In the genomic region with DNA sequence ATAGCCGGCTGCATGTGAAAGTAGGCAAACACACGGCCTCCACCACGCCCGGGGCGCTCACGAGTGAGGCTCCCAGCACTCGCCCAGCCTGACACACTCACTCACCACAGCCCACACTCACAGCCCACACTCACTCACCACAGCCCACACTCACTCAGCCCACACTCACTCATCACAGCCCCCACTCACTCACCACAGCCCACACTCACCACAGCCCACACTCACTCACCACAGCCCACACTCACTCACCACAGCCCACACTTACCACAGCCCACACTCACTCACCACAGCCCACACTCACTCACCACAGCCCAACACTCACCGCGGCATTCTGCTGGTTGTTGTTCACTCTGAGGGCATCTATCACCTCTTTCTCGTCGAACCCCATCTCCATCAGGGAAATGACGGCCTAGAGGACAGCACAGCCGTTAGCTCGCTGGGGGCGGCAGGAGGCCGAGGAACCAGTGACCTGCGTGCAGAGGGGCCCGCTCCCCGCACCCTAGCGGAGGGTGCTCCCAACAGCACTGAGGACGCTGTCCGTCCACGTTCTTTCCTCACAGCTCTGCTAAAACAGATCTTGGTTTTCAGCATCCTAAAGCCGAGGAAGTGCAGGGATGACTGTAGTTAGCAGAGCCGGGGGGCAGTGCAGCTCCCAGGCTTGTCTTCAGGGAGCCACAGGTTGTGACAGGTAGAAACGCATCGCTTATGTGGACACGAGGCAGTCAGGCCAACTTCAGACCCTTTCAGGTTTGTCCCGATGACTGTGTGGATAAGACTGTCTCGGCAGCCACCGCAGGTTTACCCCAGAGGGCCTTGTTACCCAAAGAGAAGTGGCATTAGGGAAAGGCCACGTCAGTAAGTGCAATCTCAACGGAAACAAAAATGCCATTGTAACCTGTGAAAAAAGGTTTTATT, we compare ENCODE assay signal across 12 cellular contexts. TPM values are rescaled to one million over a fixed set of nuclear protein-coding genes. Genes with fewer than 3 reads are reported as not detected.
DNase-seq lines count a peak whose midpoint lies in the region; ATAC-seq and TF ChIP-seq lines count a peak whose summit lies in the region.
"Had no signal": no experiment of that assay in that cellular context is flagged by ENCODE, and none has a peak within 500 bp of the region (broad histone marks: within the 10 kb centered on the region; RNA-seq: fewer than 3 reads in every experiment).

No MANE protein-coding gene starts in this region.

- H3K27ac Mint-ChIP-seq in activated naive CD4-positive, alpha-beta T cell treated with anti-CD3 and anti-CD28 coated beads for 36 hours, result peak overlapping the region; percentile 63
- no peak overlapping the region for H3K27ac Mint-ChIP-seq in progenitor cell of endocrine pancreas
- H3K27ac Mint-ChIP-seq: WTC11 had no signal

- CTCF ChIA-PET in activated naive CD4-positive, alpha-beta T cell treated with anti-CD3 and anti-CD28 coated beads for 36 hours (lab: Charles Lee), result interaction anchor here (1.0 kb wide), 1 partner anchor 29 kb away, joined by 4 read pairs; no protein-coding TSS in a partner anchor

- H3K4me1 ChIP-seq in DND-41 (ENCODE audit: insufficient read depth, low read length), result no peaks in the 10 kb centered on the region

- H3K27me3 Mint-ChIP-seq in activated naive CD4-positive, alpha-beta T cell treated with anti-CD3 and anti-CD28 coated beads for 36 hours (ENCODE audit: low read depth), result no peaks in the 10 kb centered on the region
- no peaks in the 10 kb centered on the region for H3K27me3 Mint-ChIP-seq in progenitor cell of endocrine pancreas
- H3K27me3 Mint-ChIP-seq: naive B cell had no signal

- H3K9ac ChIP-seq in DND-41 (ENCODE audit: low read depth, low read length), result no peak overlapping the region

- H3K79me2 ChIP-seq in DND-41 (ENCODE audit: insufficient read depth, low read length), result no peaks in the 10 kb centered on the region

- H3K4me2 ChIP-seq in DND-41 (ENCODE audit: insufficient read depth, low read length), result no peak overlapping the region

- intact Hi-C loops in activated naive CD4-positive, alpha-beta T cell treated with anti-CD3 and anti-CD28 coated beads for 36 hours (cut with micrococcal nuclease), result no loop called here

- H3K36me3 Mint-ChIP-seq in activated naive CD4-positive, alpha-beta T cell treated with anti-CD3 and anti-CD28 coated beads for 36 hours (ENCODE audit: low read depth), result peaks cover 59% of the 10 kb centered on the region
- H3K36me3 Mint-ChIP-seq in progenitor cell of endocrine pancreas (ENCODE audit: insufficient read depth), result peaks cover 37% of the 10 kb centered on the region

- H3K9me3 ChIP-seq in DND-41 (ENCODE audit: insufficient read depth, low read length, severe bottlenecking), result peaks cover 4% of the 10 kb centered on the region

- no peaks in the 10 kb centered on the region for H3K9me3 Mint-ChIP-seq in activated naive CD4-positive, alpha-beta T cell treated with anti-CD3 and anti-CD28 coated beads for 36 hours
- no peaks in the 10 kb centered on the region for H3K9me3 Mint-ChIP-seq in progenitor cell of endocrine pancreas (ENCODE audit: low read depth)

- H3K27ac ChIP-seq in DND-41 (ENCODE audit: low read length) (no peak overlapping the region), coronary artery (no peak overlapping the region)

- peak; percentile 78 for ATAC-seq in DND-41 (ENCODE audit: insufficient read depth, low read depth)
- ATAC-seq: PC-3, WTC11 had no signal

- H3K4me3 ChIP-seq in DND-41 (ENCODE audit: low read depth in 1 of 2, low read length in 2 of 2), result no peak overlapping the region
- no peak overlapping the region for H3K4me3 ChIP-seq in coronary artery

- H2AFZ ChIP-seq in DND-41 (ENCODE audit: low read depth, low read length), result no peak overlapping the region

- peaks cover 68% of the 10 kb centered on the region for H3K36me3 ChIP-seq in DND-41 (ENCODE audit: insufficient read depth, low read length)

- no peaks in the 10 kb centered on the region for H3K27me3 ChIP-seq in DND-41 (ENCODE audit: insufficient read depth, low read length, poor library complexity)

- H3K4me3 Mint-ChIP-seq in activated naive CD4-positive, alpha-beta T cell treated with anti-CD3 and anti-CD28 coated beads for 36 hours, result no peak overlapping the region
- H3K4me3 Mint-ChIP-seq in progenitor cell of endocrine pancreas (ENCODE audit: low read depth), result no peak overlapping the region
- H3K4me3 Mint-ChIP-seq: naive B cell, WTC11 had no signal

- H4K20me1 ChIP-seq in DND-41 (ENCODE audit: insufficient read depth, low read length), result peaks cover 29% of the 10 kb centered on the region

- DNase-seq in DND-41, result peak; percentile 43
- DNase-seq in activated CD4-positive, alpha-beta T cell treated with anti-CD3 and anti-CD28 coated beads for 1 hour, result peak; percentile 19
- DNase-seq in activated naive CD4-positive, alpha-beta T cell treated with anti-CD3 and anti-CD28 coated beads for 36 hours, result no peak
- DNase-seq in stimulated activated CD4-positive, alpha-beta T cell treated with anti-CD3 and anti-CD28 coated beads, Interleukin-15, amount 100 ng/mL, for 48 hours (ENCODE audit: low read depth in 2 of 2), result peak; percentile 41 to 47
- DNase-seq in progenitor cell of endocrine pancreas (ENCODE audit: low spot score, unreplicated experiment), result no peak
- DNase-seq in GM10266 (ENCODE audit: extremely low spot score), result no peak
- DNase-seq in coronary artery (ENCODE audit: low spot score), result no peak
- DNase-seq in NCI-H2227 treated with DMSO at 0.1 percent for 48 hours (lab: John Stamatoyannopoulos, UW), result no peak
- DNase-seq: naive B cell, NCI-H1092 treated with DMSO at 0.1 percent for 48 hours, PC-3 had no signal

- H3K4me1 Mint-ChIP-seq in activated naive CD4-positive, alpha-beta T cell treated with anti-CD3 and anti-CD28 coated beads for 36 hours (ENCODE audit: low read depth), result peaks cover 4% of the 10 kb centered on the region
- H3K4me1 Mint-ChIP-seq in progenitor cell of endocrine pancreas (ENCODE audit: low read depth), result no peaks in the 10 kb centered on the region
- H3K4me1 Mint-ChIP-seq: WTC11 had no signal

- no peak for TF ChIP-seq CTCF in DND-41 (IDR thresholded peaks at IDR 0.05; ENCODE audit: borderline replicate concordance, extremely low read depth, low read length, poor library complexity, severe bottlenecking)
- TF ChIP-seq CTCF in progenitor cell of endocrine pancreas (IDR thresholded peaks at IDR 0.05; ENCODE audit: unreplicated experiment), result no peak
- TF ChIP-seq CTCF in GM10266 (IDR thresholded peaks at IDR 0.05; ENCODE audit: control insufficient read depth, insufficient read depth, low read depth, missing control alignments), result no peak
- no peak for TF ChIP-seq CTCF in coronary artery (IDR thresholded peaks at IDR 0.05)

RNA-seq across cellular contexts. Expression of a gene that starts 21.6 kb away (rescaled TPM):
- total RNA-seq in activated naive CD4-positive, alpha-beta T cell treated with anti-CD3 and anti-CD28 coated beads for 36 hours, result 10 to 100 TPM; 37.2 to 40.0 TPM
- 31.4 and 34.2 TPM in 2 replicates for total RNA-seq in progenitor cell of endocrine pancreas

RNA-seq across cellular contexts. Expression of a gene that starts 32.3 kb away (rescaled TPM):
- total RNA-seq in activated naive CD4-positive, alpha-beta T cell treated with anti-CD3 and anti-CD28 coated beads for 36 hours, result 10 to 100 TPM; 32.6 to 35.2 TPM
- total RNA-seq in progenitor cell of endocrine pancreas, result 80.6 and 82.2 TPM in 2 replicates

Comparison
In these comparisons a context has a peak if more than half of its experiments do, and no peak if none do; other contexts are left out.
1. DNase-seq: peak in DND-41 (single experiment), activated CD4-positive, alpha-beta T cell treated with anti-CD3 and anti-CD28 coated beads for 1 hour (single experiment) and stimulated activated CD4-positive, alpha-beta T cell treated with anti-CD3 and anti-CD28 coated beads, Interleukin-15, amount 100 ng/mL, for 48 hours (2 of 2); none in activated naive CD4-positive, alpha-beta T cell treated with anti-CD3 and anti-CD28 coated beads for 36 hours (single experiment), progenitor cell of endocrine pancreas (single experiment), GM10266 (single experiment), coronary artery (single experiment) and NCI-H2227 treated with DMSO at 0.1 percent for 48 hours (single experiment).